Comparison of ENCODE assay signal across 8 cellular contexts in the genomic region with DNA sequence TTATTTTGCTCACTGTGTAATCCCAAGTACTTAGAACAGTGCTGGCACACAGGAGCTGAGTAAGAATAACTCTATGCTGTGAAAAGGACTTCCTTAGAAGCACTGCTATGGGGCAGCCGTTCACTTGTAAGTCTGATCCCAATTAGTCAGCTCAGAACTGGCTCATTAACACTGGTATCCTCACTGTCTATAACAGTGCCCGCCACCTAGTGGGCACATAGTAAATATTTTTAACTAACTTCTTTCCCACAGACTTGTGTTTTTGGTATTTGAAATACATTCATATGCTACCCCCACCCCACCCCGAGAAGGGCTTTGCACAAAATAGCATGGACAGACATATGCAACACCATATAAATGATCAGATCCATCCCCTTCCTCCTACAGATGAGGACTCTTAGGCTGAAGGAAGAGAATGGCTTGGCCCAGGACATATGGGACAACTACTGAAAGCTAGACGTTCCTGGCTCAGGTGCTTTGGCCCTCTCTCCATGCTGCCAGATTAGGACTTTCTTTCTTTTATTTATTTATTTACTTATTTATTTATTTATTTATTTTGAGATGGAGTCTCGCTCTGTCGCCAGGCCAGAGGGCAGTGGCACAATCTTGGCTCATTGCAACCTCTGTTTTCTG. TPM values are rescaled to one million over a fixed set of nuclear protein-coding genes. Genes with fewer than 3 reads are reported as not detected.
DNase-seq lines count a peak whose midpoint lies in the region; ATAC-seq and TF ChIP-seq lines count a peak whose summit lies in the region.

No MANE protein-coding gene starts in this region.

- no peaks in the 10 kb centered on the region for H3K9me3 ChIP-seq in OCI-LY7 (ENCODE audit: low read length)

- H3K4me3 ChIP-seq in OCI-LY7 (ENCODE audit: low read depth, low read length, poor library complexity, severe bottlenecking) = no peak overlapping the region

- H3K79me2 ChIP-seq in OCI-LY7 (ENCODE audit: insufficient read depth, low read depth, low read length) = no peaks in the 10 kb centered on the region

- peak overlapping the region; percentile 46 for H3K4me3 Mint-ChIP-seq in activated T-helper 17 cell treated with anti-CD3 and anti-CD28 coated beads, Interleukin-2, amount 50 U/mL, for 72 hours
- H3K4me3 Mint-ChIP-seq in glutamatergic neuron (ENCODE audit: unreplicated experiment) = no peak overlapping the region

- DNase-seq in Caki2 (ENCODE audit: low read depth) = peak; percentile 43
- DNase-seq in HPDE6-E6E7 (ENCODE audit: extremely low spot score) = peak; percentile 17
- DNase-seq in OCI-LY7 (ENCODE audit: low spot score) = peak; percentile 73
- DNase-seq in glutamatergic neuron = peak; percentile 30
- DNase-seq in pulmonary artery endothelial cell (ENCODE audit: low read depth, low spot score) = peak; percentile 20
- DNase-seq in 8988T = no peak

- no TSS peak for BruUV-seq in OCI-LY7 (replicated peaks; lab: Mats Ljungman, UMichigan)

- H4K20me1 ChIP-seq in OCI-LY7 (ENCODE audit: insufficient read depth, low read length) = no peaks in the 10 kb centered on the region

- peaks cover 25% of the 10 kb centered on the region for H3K4me1 ChIP-seq in OCI-LY7 (ENCODE audit: insufficient read depth, low read length, poor library complexity, severe bottlenecking)

- no peaks in the 10 kb centered on the region for H3K9me2 ChIP-seq in OCI-LY7 (ENCODE audit: insufficient read depth, low read length)

- no peak overlapping the region for H2AFZ ChIP-seq in OCI-LY7 (ENCODE audit: low read length)

- intact Hi-C loops in OCI-LY7 (cut with micrococcal nuclease; ENCODE audit: unreplicated experiment) = loop anchor here (10.0 kb wide), 1 partner anchor 611 kb away; no protein-coding TSS in a partner anchor

- CTCF ChIA-PET in OCI-LY7 (lab: Charles Lee; ENCODE audit: unreplicated experiment) = interaction anchor here (0.5 to 1.4 kb wide), 4 partner anchors 47 to 242 kb away, joined by 3 to 5 read pairs (median 4); no protein-coding TSS in a partner anchor

- H3K27ac ChIP-seq in OCI-LY7 (ENCODE audit: low read depth, low read length, poor library complexity, severe bottlenecking) = no peak overlapping the region

- TF ChIP-seq CTCF in OCI-LY7 (conservative IDR thresholded peaks at IDR 0.05; ENCODE audit: low read length) = peak; percentile 83
- peak; percentile 78 for TF ChIP-seq CTCF in glutamatergic neuron (IDR thresholded peaks at IDR 0.05; ENCODE audit: partially characterized antibody, unreplicated experiment)

- in situ Hi-C loops in Caki2 (cut with HindIII; ENCODE audit: low pct_unique_long_range_greater_than_20kb, low sequenced_read_pairs) = loop anchor here (25.0 kb wide), 1 partner anchor 233 kb away; no protein-coding TSS in a partner anchor

- no peak overlapping the region for H3K4me2 ChIP-seq in OCI-LY7 (ENCODE audit: low read length)

- ATAC-seq in GM19468 (IDR thresholded peaks at IDR 0.05; ENCODE audit: extremely low read depth, unreplicated experiment) = peak; percentile 11
- ATAC-seq in activated T-helper 17 cell treated with anti-CD3 and anti-CD28 coated beads, Interleukin-2, amount 50 U/mL, for 72 hours (replicated peaks) = peak; percentile 59

- H3K4me1 Mint-ChIP-seq in activated T-helper 17 cell treated with anti-CD3 and anti-CD28 coated beads, Interleukin-2, amount 50 U/mL, for 72 hours = peaks cover 20% of the 10 kb centered on the region
- H3K4me1 Mint-ChIP-seq in glutamatergic neuron (ENCODE audit: low read depth, unreplicated experiment) = no peaks in the 10 kb centered on the region

- no peaks in the 10 kb centered on the region for H3K36me3 ChIP-seq in OCI-LY7 (ENCODE audit: insufficient read depth, low read length)

- no peaks in the 10 kb centered on the region for H3K36me3 Mint-ChIP-seq in activated T-helper 17 cell treated with anti-CD3 and anti-CD28 coated beads, Interleukin-2, amount 50 U/mL, for 72 hours (ENCODE audit: low read depth)
- peaks cover 6% of the 10 kb centered on the region for H3K36me3 Mint-ChIP-seq in glutamatergic neuron (ENCODE audit: unreplicated experiment)

- H3K27ac Mint-ChIP-seq in activated T-helper 17 cell treated with anti-CD3 and anti-CD28 coated beads, Interleukin-2, amount 50 U/mL, for 72 hours = peak overlapping the region; percentile 56
- H3K27ac Mint-ChIP-seq in glutamatergic neuron (ENCODE audit: unreplicated experiment) = peak overlapping the region; percentile 17

- POLR2A ChIA-PET in OCI-LY7 (lab: Charles Lee) = interaction anchor here (0.6 to 1.3 kb wide), 3 partner anchors 8 to 461 kb away, joined by 3 to 4 read pairs (median 4); no protein-coding TSS in a partner anchor

- H3K9me3 Mint-ChIP-seq in activated T-helper 17 cell treated with anti-CD3 and anti-CD28 coated beads, Interleukin-2, amount 50 U/mL, for 72 hours = no peaks in the 10 kb centered on the region
- H3K9me3 Mint-ChIP-seq in glutamatergic neuron (ENCODE audit: unreplicated experiment) = peaks cover 8% of the 10 kb centered on the region

- H3K27me3 Mint-ChIP-seq in activated T-helper 17 cell treated with anti-CD3 and anti-CD28 coated beads, Interleukin-2, amount 50 U/mL, for 72 hours = no peaks in the 10 kb centered on the region
- peaks cover 7% of the 10 kb centered on the region for H3K27me3 Mint-ChIP-seq in glutamatergic neuron (ENCODE audit: unreplicated experiment)

RNA-seq across cellular contexts. Expression of a gene that starts 47.1 kb away (rescaled TPM):
- 62.2 and 71.2 TPM in 2 replicates for total RNA-seq in Caki2 (2014; rRNA removed; shearing (Covaris generic); ENCODE audit: low replicate concordance)
- 5.0 and 8.4 TPM in 2 replicates for total RNA-seq in OCI-LY7 (2014; rRNA removed; shearing (Covaris generic))
- total RNA-seq in OCI-LY7 (2022) = 19.4 and 19.6 TPM in 2 replicates
- total RNA-seq in activated T-helper 17 cell treated with anti-CD3 and anti-CD28 coated beads, Interleukin-2, amount 50 U/mL, for 72 hours = 10 to 100 TPM; 15.4 to 36.6 TPM
- 981 TPM for total RNA-seq in glutamatergic neuron (ENCODE audit: unreplicated experiment)
- total RNA-seq in pulmonary artery endothelial cell = 260 and 404 TPM in 2 replicates
